In the genomic region with DNA sequence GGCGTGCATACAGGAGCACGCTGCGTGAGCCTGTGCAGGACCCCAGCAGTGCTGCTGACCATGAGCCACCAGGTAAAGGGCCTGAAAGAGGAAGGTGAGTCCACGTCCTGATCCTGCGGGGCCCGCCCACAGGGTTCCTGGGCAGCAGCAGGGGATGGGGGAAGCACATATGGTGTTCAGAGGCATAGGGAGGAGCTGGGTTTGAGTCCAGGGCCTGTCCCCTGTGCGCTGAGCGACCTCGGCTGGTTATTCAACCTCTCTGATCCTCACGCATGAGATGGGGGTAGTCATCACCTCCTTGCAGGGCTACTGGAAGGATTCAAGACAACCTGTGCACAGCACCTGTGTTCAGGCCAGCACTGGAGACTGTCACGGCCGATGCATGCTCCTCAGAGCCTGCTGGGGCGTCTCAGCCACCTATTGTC, we compare ENCODE assay signal across 1 cellular context.
TF ChIP-seq lines count a peak whose summit lies in the region.

A gene with protein sequence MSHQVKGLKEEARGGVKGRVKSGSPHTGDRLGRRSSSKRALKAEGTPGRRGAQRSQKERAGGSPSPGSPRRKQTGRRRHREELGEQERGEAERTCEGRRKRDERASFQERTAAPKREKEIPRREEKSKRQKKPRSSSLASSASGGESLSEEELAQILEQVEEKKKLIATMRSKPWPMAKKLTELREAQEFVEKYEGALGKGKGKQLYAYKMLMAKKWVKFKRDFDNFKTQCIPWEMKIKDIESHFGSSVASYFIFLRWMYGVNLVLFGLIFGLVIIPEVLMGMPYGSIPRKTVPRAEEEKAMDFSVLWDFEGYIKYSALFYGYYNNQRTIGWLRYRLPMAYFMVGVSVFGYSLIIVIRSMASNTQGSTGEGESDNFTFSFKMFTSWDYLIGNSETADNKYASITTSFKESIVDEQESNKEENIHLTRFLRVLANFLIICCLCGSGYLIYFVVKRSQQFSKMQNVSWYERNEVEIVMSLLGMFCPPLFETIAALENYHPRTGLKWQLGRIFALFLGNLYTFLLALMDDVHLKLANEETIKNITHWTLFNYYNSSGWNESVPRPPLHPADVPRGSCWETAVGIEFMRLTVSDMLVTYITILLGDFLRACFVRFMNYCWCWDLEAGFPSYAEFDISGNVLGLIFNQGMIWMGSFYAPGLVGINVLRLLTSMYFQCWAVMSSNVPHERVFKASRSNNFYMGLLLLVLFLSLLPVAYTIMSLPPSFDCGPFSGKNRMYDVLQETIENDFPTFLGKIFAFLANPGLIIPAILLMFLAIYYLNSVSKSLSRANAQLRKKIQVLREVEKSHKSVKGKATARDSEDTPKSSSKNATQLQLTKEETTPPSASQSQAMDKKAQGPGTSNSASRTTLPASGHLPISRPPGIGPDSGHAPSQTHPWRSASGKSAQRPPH (plus strand): TSS at position 12 of the 425 bp plus-strand sequence. CDS start 49 bp downstream, at position 61.

TF ChIP-seq in IMR-90, 13 proteins besides CTCF, POLR2A, EP300 and RAD21:
- TF ChIP-seq, protein P1, sequence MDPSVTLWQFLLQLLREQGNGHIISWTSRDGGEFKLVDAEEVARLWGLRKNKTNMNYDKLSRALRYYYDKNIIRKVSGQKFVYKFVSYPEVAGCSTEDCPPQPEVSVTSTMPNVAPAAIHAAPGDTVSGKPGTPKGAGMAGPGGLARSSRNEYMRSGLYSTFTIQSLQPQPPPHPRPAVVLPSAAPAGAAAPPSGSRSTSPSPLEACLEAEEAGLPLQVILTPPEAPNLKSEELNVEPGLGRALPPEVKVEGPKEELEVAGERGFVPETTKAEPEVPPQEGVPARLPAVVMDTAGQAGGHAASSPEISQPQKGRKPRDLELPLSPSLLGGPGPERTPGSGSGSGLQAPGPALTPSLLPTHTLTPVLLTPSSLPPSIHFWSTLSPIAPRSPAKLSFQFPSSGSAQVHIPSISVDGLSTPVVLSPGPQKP (IDR thresholded peaks at IDR 0.05; ENCODE audit: borderline replicate concordance, low read depth, low read length), result no peak
- no peak for TF ChIP-seq FOS (IDR thresholded peaks at IDR 0.05; ENCODE audit: low read depth, low read length)
- TF ChIP-seq BHLHE40 (IDR thresholded peaks at IDR 0.05; ENCODE audit: low read depth, low read length), result no peak
- no peak for TF ChIP-seq CEBPB (IDR thresholded peaks at IDR 0.05; ENCODE audit: low read depth, low read length)
- no peak for TF ChIP-seq MAFK (IDR thresholded peaks at IDR 0.05; ENCODE audit: low read depth, low read length)
- TF ChIP-seq, protein P2, sequence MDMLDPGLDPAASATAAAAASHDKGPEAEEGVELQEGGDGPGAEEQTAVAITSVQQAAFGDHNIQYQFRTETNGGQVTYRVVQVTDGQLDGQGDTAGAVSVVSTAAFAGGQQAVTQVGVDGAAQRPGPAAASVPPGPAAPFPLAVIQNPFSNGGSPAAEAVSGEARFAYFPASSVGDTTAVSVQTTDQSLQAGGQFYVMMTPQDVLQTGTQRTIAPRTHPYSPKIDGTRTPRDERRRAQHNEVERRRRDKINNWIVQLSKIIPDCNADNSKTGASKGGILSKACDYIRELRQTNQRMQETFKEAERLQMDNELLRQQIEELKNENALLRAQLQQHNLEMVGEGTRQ (IDR thresholded peaks at IDR 0.05; ENCODE audit: low read depth, low read length), result no peak
- no peak for TF ChIP-seq RCOR1 (IDR thresholded peaks at IDR 0.05; ENCODE audit: insufficient replicate concordance, low read length)
- no peak for TF ChIP-seq CHD1 (IDR thresholded peaks at IDR 0.05; ENCODE audit: low read depth, low read length)
- TF ChIP-seq RFX5 (IDR thresholded peaks at IDR 0.05; ENCODE audit: low read depth, low read length), result no peak
- no peak for TF ChIP-seq NFE2L2 (IDR thresholded peaks at IDR 0.05; ENCODE audit: low read depth, low read length)
- TF ChIP-seq MAZ (IDR thresholded peaks at IDR 0.05; ENCODE audit: borderline replicate concordance, low read depth, low read length), result no peak
- TF ChIP-seq SMC3 (IDR thresholded peaks at IDR 0.05; ENCODE audit: low read depth, low read length), result no peak
- no peak for TF ChIP-seq MXI1 (IDR thresholded peaks at IDR 0.05; ENCODE audit: borderline replicate concordance, low read depth, low read length)
